Comparison of ENCODE assay signal across 15 cellular contexts in genomic region chr10:94043431-94043990, GRCh38. TPM values are rescaled to one million over a fixed set of nuclear protein-coding genes. Genes with fewer than 3 reads are reported as not detected.
"Had no signal": no experiment of that assay in that cellular context is flagged by ENCODE, and none has a peak within 500 bp of the region (broad histone marks: within the 10 kb centered on the region; RNA-seq: fewer than 3 reads in every experiment).

No MANE protein-coding gene starts in this region.

- H3K4me3 ChIP-seq: lower lobe of right lung, psoas muscle, right lobe of liver, thoracic aorta had no signal

- H3K36me3 Mint-ChIP-seq: natural killer cell, WTC11 had no signal

- H3K4me1 Mint-ChIP-seq: natural killer cell had no signal

- H3K4me1 ChIP-seq: lower lobe of right lung, right lobe of liver had no signal

- H3K27ac ChIP-seq: lower lobe of right lung, psoas muscle, right lobe of liver, thoracic aorta had no signal

- H3K36me3 ChIP-seq: lower lobe of right lung, right lobe of liver, thoracic aorta had no signal

- DNase-seq: activated CD4-positive, alpha-beta T cell treated with anti-CD3 and anti-CD28 coated beads for 48 hours; activated CD8-positive, alpha-beta memory T cell treated with anti-CD3 and anti-CD28 coated beads for 24 hours; activated naive CD4-positive, alpha-beta T cell treated with Interleukin-2 at 50 U/mL for 16 hours; cortex of kidney; effector CD8-positive, alpha-beta T cell; lower lobe of right lung; natural killer cell; occipital lobe; psoas muscle; right lobe of liver; stimulated activated CD4-positive, alpha-beta T cell treated with anti-CD3 and anti-CD28 coated beads, Interleukin-2, amount 100 ng/mL, for 24 hours had no signal

- H3K4me3 Mint-ChIP-seq: natural killer cell; stimulated activated naive CD8-positive, alpha-beta T cell treated with anti-CD3 and anti-CD28 coated beads, Interleukin-15, Interleukin-2, amounts not matched to agents 100 ng/mL and 50 ng/mL, for 24 hours; T-helper 1 cell treated with Interleukin-12 subunit alpha and Interleukin-12 subunit beta and Interleukin-4 antibody, amounts not matched to agents 30 μg/mL and 1 μg/mL, for 36 hours; WTC11 had no signal

- H3K27ac Mint-ChIP-seq: natural killer cell; stimulated activated naive CD8-positive, alpha-beta T cell treated with anti-CD3 and anti-CD28 coated beads, Interleukin-15, Interleukin-2, amounts not matched to agents 100 ng/mL and 50 ng/mL, for 24 hours; T-helper 1 cell treated with Interleukin-12 subunit alpha and Interleukin-12 subunit beta and Interleukin-4 antibody, amounts not matched to agents 30 μg/mL and 1 μg/mL, for 36 hours; WTC11 had no signal

- H3K9me3 Mint-ChIP-seq: natural killer cell; stimulated activated naive CD8-positive, alpha-beta T cell treated with anti-CD3 and anti-CD28 coated beads, Interleukin-15, Interleukin-2, amounts not matched to agents 100 ng/mL and 50 ng/mL, for 24 hours; T-helper 1 cell treated with Interleukin-12 subunit alpha and Interleukin-12 subunit beta and Interleukin-4 antibody, amounts not matched to agents 30 μg/mL and 1 μg/mL, for 36 hours; WTC11 had no signal

- H3K27me3 ChIP-seq: right lobe of liver had no signal

- ATAC-seq: lower lobe of right lung, natural killer cell, psoas muscle, right lobe of liver, WTC11 had no signal

- H3K9me3 ChIP-seq: lower lobe of right lung, psoas muscle, right lobe of liver, thoracic aorta had no signal

RNA-seq across cellular contexts. Expression of gene PLCE1, which starts 49.8 kb away (rescaled TPM):
- total RNA-seq: natural killer cell had no signal
